20 cellular contexts compared by ENCODE assay signal in genomic region chr4:142191901-142192300, GRCh38.
"Had no signal": no experiment of that assay in that cellular context is flagged by ENCODE, and none has a peak within 500 bp of the region (broad histone marks: within the 10 kb centered on the region; RNA-seq: fewer than 3 reads in every experiment).

No MANE protein-coding gene starts in this region.

- H3K27ac ChIP-seq: SJSA1, SK-N-MC had no signal

- H3K9me3 ChIP-seq: MG63, SJSA1 had no signal

- ATAC-seq: Panc1, Right ventricle myocardium inferior had no signal

- H3K4me1 ChIP-seq: SJSA1 had no signal

- H3K27me3 ChIP-seq: MG63, SJSA1 had no signal

- H3K4me3 ChIP-seq: MG63, SJSA1, SK-N-MC had no signal

- H3K36me3 ChIP-seq: MG63, SJSA1 had no signal

- DNase-seq: KBM-7, MG63, NCI-H1092, NCI-H1105 treated with DMSO at 0.1 percent for 48 hours, NCI-H1417 treated with DMSO at 0.1 percent for 48 hours, NCI-H146, NCI-H1694 treated with DMSO at 0.1 percent for 48 hours, NCI-H1930, NCI-H2081, NCI-H2107, NCI-H2227 treated with DMSO at 0.1 percent for 48 hours, NCI-H446, NCI-H510A, NCI-H524 treated with DMSO at 0.1 percent for 48 hours, NCI-H774, SHP77 treated with DMSO at 0.1 percent for 48 hours had no signal
